ENCODE assay signal across 1 cellular context in the genomic region with DNA sequence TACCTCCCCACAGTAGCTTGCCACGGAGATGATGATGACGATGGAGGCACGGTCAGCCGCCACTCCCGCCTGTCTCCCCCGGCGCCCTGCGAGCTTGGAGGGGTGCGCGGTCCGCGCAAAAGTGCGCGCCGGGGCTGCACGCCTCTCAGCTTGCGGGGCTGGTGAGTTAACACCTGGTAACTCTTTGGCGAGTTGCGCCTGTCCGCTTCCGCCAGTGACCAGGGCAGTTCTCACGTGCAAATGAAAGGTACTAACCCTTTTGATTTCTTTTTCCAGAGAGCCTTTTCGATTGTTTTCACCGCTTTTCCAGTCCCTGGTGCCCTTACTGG.
TF ChIP-seq lines count a peak whose summit lies in the region.

No MANE protein-coding gene starts in this region.

TF ChIP-seq in WTC11, 78 proteins besides CTCF, POLR2A, EP300 and RAD21 (continued from another document):
- TF ChIP-seq STAT6 (CRISPR knock-in tag; conservative IDR thresholded peaks at IDR 0.05; ENCODE audit: low read depth): no peak
- no peak for TF ChIP-seq SMAD4 (CRISPR knock-in tag; IDR thresholded peaks at IDR 0.05)
- TF ChIP-seq NFYB (CRISPR knock-in tag; conservative IDR thresholded peaks at IDR 0.05; ENCODE audit: low read depth): no peak
- TF ChIP-seq, protein P1, sequence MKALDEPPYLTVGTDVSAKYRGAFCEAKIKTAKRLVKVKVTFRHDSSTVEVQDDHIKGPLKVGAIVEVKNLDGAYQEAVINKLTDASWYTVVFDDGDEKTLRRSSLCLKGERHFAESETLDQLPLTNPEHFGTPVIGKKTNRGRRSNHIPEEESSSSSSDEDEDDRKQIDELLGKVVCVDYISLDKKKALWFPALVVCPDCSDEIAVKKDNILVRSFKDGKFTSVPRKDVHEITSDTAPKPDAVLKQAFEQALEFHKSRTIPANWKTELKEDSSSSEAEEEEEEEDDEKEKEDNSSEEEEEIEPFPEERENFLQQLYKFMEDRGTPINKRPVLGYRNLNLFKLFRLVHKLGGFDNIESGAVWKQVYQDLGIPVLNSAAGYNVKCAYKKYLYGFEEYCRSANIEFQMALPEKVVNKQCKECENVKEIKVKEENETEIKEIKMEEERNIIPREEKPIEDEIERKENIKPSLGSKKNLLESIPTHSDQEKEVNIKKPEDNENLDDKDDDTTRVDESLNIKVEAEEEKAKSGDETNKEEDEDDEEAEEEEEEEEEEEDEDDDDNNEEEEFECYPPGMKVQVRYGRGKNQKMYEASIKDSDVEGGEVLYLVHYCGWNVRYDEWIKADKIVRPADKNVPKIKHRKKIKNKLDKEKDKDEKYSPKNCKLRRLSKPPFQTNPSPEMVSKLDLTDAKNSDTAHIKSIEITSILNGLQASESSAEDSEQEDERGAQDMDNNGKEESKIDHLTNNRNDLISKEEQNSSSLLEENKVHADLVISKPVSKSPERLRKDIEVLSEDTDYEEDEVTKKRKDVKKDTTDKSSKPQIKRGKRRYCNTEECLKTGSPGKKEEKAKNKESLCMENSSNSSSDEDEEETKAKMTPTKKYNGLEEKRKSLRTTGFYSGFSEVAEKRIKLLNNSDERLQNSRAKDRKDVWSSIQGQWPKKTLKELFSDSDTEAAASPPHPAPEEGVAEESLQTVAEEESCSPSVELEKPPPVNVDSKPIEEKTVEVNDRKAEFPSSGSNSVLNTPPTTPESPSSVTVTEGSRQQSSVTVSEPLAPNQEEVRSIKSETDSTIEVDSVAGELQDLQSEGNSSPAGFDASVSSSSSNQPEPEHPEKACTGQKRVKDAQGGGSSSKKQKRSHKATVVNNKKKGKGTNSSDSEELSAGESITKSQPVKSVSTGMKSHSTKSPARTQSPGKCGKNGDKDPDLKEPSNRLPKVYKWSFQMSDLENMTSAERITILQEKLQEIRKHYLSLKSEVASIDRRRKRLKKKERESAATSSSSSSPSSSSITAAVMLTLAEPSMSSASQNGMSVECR (CRISPR knock-in tag; IDR thresholded peaks at IDR 0.05; ENCODE audit: borderline replicate concordance): no peak
